ENCODE assay signal across 1 cellular context in the genomic region with DNA sequence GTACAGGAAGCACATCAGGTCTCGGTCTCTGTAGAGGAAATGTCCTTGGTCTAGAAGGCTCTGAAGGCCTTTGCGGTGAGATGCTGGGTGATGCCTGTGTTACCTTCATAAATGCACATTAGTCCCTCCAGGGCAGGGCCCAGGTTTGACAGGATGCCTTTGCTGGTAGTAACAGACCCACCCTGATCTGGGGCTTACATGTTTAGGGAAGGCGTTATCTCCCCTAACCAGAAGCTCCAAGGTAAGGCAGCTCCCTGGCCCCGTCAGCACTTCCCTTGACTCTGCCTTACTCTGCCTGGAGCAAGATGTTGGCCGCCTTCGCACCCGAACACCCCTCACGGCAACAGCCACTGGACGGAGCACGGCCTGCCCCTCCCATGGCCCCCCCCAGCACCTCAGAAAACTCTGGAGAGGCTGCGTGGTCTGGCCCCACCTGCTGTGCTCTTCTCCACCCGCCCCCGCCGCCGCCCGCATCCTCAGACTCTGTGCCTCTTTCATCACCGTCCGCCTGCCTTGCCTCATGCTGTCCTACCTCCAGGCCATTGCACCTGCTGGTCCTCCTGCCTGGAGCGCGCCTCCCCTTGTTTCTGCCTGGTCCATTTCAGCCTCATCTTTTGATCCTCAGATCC.
TF ChIP-seq lines count a peak whose summit lies in the region.

No MANE protein-coding gene starts in this region.

TF ChIP-seq in K562, 482 proteins besides CTCF, POLR2A, EP300 and RAD21 (continued from another document and continues in another):
- no peak for TF ChIP-seq HEY1 (CRISPR knock-in tag; IDR thresholded peaks at IDR 0.05; ENCODE audit: borderline replicate concordance)
- 0 out of 2 replicates have a peak, but pooled peaks have one; percentile 58 for TF ChIP-seq PHF21A (IDR thresholded peaks at IDR 0.05; ENCODE audit: borderline replicate concordance, low read depth)
- TF ChIP-seq ATF1 (CRISPR knock-in tag; IDR thresholded peaks at IDR 0.05): no peak
- TF ChIP-seq ATF1 (tag; IDR thresholded peaks at IDR 0.05): peak; percentile 18; the same call in 1 of the 2 replicates
- TF ChIP-seq RUNX1 (IDR thresholded peaks at IDR 0.05; ENCODE audit: low read depth): no peak
- peak; percentile 37; the same call in 1 of the 2 replicates for TF ChIP-seq ZNF316 (IDR thresholded peaks at IDR 0.05)
- no peak for TF ChIP-seq CBX8 (IDR thresholded peaks at IDR 0.05; ENCODE audit: borderline replicate concordance, extremely low read depth, low read depth, low read length, poor library complexity, severe bottlenecking)
- no peak for TF ChIP-seq ZC3H4 (CRISPR knock-in tag; IDR thresholded peaks at IDR 0.05; ENCODE audit: borderline replicate concordance)
- TF ChIP-seq GATA2 (CRISPR knock-in tag; IDR thresholded peaks at IDR 0.05): peak; percentile 75
- TF ChIP-seq PTBP1 (IDR thresholded peaks at IDR 0.05; ENCODE audit: low read depth, low read length): no peak
- no peak; the same call in 1 of the 2 replicates for TF ChIP-seq IRF9 (tag; IDR thresholded peaks at IDR 0.05)
- TF ChIP-seq ZNF785 (CRISPR knock-in tag; IDR thresholded peaks at IDR 0.05): no peak
- peak; percentile 80 for TF ChIP-seq MYNN (IDR thresholded peaks at IDR 0.05)
- TF ChIP-seq MYNN (CRISPR knock-in tag; IDR thresholded peaks at IDR 0.05): no peak
- peak; percentile 97 for TF ChIP-seq TCF3 (CRISPR knock-in tag; IDR thresholded peaks at IDR 0.05)
- TF ChIP-seq SAFB (IDR thresholded peaks at IDR 0.05; ENCODE audit: borderline replicate concordance, low read depth, low read length): no peak
- TF ChIP-seq TEAD4 (IDR thresholded peaks at IDR 0.05; ENCODE audit: low read length): peak; percentile 85
- no peak for TF ChIP-seq TEAD4 (CRISPR knock-in tag; IDR thresholded peaks at IDR 0.05; ENCODE audit: borderline replicate concordance)
- no peak for TF ChIP-seq PRPF4 (IDR thresholded peaks at IDR 0.05; ENCODE audit: insufficient read depth, low read depth, low read length, poor library complexity, severe bottlenecking)
- TF ChIP-seq MCM2 (IDR thresholded peaks at IDR 0.05; ENCODE audit: low read depth): no peak
- TF ChIP-seq TEAD2 (tag; IDR thresholded peaks at IDR 0.05): no peak
- TF ChIP-seq, protein P1, sequence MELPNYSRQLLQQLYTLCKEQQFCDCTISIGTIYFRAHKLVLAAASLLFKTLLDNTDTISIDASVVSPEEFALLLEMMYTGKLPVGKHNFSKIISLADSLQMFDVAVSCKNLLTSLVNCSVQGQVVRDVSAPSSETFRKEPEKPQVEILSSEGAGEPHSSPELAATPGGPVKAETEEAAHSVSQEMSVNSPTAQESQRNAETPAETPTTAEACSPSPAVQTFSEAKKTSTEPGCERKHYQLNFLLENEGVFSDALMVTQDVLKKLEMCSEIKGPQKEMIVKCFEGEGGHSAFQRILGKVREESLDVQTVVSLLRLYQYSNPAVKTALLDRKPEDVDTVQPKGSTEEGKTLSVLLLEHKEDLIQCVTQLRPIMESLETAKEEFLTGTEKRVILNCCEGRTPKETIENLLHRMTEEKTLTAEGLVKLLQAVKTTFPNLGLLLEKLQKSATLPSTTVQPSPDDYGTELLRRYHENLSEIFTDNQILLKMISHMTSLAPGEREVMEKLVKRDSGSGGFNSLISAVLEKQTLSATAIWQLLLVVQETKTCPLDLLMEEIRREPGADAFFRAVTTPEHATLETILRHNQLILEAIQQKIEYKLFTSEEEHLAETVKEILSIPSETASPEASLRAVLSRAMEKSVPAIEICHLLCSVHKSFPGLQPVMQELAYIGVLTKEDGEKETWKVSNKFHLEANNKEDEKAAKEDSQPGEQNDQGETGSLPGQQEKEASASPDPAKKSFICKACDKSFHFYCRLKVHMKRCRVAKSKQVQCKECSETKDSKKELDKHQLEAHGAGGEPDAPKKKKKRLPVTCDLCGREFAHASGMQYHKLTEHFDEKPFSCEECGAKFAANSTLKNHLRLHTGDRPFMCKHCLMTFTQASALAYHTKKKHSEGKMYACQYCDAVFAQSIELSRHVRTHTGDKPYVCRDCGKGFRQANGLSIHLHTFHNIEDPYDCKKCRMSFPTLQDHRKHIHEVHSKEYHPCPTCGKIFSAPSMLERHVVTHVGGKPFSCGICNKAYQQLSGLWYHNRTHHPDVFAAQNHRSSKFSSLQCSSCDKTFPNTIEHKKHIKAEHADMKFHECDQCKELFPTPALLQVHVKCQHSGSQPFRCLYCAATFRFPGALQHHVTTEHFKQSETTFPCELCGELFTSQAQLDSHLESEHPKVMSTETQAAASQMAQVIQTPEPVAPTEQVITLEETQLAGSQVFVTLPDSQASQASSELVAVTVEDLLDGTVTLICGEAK (IDR thresholded peaks at IDR 0.05): no peak
- TF ChIP-seq, protein P1 (CRISPR knock-in tag; IDR thresholded peaks at IDR 0.05): no peak
- no peak for TF ChIP-seq SMAD3 (CRISPR knock-in tag; conservative IDR thresholded peaks at IDR 0.05)
- TF ChIP-seq ZBTB34 (CRISPR knock-in tag; IDR thresholded peaks at IDR 0.05): no peak
- TF ChIP-seq, protein P2, sequence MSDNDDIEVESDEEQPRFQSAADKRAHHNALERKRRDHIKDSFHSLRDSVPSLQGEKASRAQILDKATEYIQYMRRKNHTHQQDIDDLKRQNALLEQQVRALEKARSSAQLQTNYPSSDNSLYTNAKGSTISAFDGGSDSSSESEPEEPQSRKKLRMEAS (CRISPR knock-in tag; IDR thresholded peaks at IDR 0.05): peak; percentile 67
- no peak for TF ChIP-seq ZNF384 (IDR thresholded peaks at IDR 0.05; ENCODE audit: low read depth, low read length)
- TF ChIP-seq ZNF274 (IDR thresholded peaks at IDR 0.05; ENCODE audit: borderline replicate concordance, low read depth, low read length): no peak
- peak; percentile 18 for TF ChIP-seq CCNT2 (IDR thresholded peaks at IDR 0.05; ENCODE audit: borderline replicate concordance, extremely low read depth, insufficient read length, low read depth, low read length)
- TF ChIP-seq, protein P3, sequence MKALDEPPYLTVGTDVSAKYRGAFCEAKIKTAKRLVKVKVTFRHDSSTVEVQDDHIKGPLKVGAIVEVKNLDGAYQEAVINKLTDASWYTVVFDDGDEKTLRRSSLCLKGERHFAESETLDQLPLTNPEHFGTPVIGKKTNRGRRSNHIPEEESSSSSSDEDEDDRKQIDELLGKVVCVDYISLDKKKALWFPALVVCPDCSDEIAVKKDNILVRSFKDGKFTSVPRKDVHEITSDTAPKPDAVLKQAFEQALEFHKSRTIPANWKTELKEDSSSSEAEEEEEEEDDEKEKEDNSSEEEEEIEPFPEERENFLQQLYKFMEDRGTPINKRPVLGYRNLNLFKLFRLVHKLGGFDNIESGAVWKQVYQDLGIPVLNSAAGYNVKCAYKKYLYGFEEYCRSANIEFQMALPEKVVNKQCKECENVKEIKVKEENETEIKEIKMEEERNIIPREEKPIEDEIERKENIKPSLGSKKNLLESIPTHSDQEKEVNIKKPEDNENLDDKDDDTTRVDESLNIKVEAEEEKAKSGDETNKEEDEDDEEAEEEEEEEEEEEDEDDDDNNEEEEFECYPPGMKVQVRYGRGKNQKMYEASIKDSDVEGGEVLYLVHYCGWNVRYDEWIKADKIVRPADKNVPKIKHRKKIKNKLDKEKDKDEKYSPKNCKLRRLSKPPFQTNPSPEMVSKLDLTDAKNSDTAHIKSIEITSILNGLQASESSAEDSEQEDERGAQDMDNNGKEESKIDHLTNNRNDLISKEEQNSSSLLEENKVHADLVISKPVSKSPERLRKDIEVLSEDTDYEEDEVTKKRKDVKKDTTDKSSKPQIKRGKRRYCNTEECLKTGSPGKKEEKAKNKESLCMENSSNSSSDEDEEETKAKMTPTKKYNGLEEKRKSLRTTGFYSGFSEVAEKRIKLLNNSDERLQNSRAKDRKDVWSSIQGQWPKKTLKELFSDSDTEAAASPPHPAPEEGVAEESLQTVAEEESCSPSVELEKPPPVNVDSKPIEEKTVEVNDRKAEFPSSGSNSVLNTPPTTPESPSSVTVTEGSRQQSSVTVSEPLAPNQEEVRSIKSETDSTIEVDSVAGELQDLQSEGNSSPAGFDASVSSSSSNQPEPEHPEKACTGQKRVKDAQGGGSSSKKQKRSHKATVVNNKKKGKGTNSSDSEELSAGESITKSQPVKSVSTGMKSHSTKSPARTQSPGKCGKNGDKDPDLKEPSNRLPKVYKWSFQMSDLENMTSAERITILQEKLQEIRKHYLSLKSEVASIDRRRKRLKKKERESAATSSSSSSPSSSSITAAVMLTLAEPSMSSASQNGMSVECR (CRISPR knock-in tag; IDR thresholded peaks at IDR 0.05): peak; percentile 71; the same call in 1 of the 2 replicates
- TF ChIP-seq RBM14 (IDR thresholded peaks at IDR 0.05; ENCODE audit: borderline replicate concordance, insufficient read depth, low read depth, low read length): no peak
- TF ChIP-seq EZH2 (IDR thresholded peaks at IDR 0.05; ENCODE audit: borderline replicate concordance, low read depth, low read length): no peak
- no peak for TF ChIP-seq BCL6 (CRISPR knock-in tag; IDR thresholded peaks at IDR 0.05)
- TF ChIP-seq DIDO1 (tag; IDR thresholded peaks at IDR 0.05; ENCODE audit: low read depth): no peak
- no peak for TF ChIP-seq MEF2A (IDR thresholded peaks at IDR 0.05; ENCODE audit: control insufficient read depth, low read depth, low read length)
- TF ChIP-seq THRB (CRISPR knock-in tag; conservative IDR thresholded peaks at IDR 0.05): no peak
- no peak for TF ChIP-seq NR4A1 (CRISPR knock-in tag; IDR thresholded peaks at IDR 0.05)
- TF ChIP-seq NR4A1 (tag; IDR thresholded peaks at IDR 0.05): no peak
- TF ChIP-seq ARID2 (IDR thresholded peaks at IDR 0.05): no peak
- TF ChIP-seq, protein P4, sequence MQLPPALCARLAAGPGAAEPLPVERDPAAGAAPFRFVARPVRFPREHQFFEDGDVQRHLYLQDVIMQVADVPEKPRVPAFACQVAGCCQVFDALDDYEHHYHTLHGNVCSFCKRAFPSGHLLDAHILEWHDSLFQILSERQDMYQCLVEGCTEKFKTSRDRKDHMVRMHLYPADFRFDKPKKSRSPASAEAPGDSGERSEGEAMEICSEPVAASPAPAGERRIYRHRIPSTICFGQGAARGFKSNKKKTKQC (CRISPR knock-in tag; IDR thresholded peaks at IDR 0.05): no peak
- no peak for TF ChIP-seq XRCC4 (IDR thresholded peaks at IDR 0.05; ENCODE audit: extremely low read depth, insufficient read depth, insufficient read length)
